Comparison of ENCODE assay signal across 14 cellular contexts in the genomic region with DNA sequence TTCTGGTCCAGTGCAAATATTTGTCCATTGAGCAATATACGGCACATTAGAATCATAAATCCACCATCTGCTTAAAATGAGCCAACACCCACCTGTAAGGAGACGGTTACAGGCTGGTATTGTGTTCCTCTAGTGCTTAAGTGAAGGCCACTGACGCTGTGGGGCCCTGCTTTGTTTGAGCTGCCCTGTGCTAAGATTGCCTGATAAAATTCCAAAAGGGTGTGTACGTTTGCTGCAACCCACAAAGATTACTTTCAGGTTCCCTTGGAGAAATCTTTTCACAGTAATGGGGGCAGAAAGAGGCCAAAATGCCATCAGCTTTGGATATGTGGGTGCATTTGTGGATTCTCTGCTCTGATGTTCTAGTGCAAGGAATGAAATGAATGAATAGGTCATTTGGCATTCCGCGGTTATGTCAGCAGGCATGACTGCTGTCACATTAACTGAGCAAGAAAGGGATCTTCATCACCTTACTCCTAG. TPM values are rescaled to one million over a fixed set of nuclear protein-coding genes. Genes with fewer than 3 reads are reported as not detected.
DNase-seq lines count a peak whose midpoint lies in the region; FAIRE-seq and TF ChIP-seq lines count a peak whose summit lies in the region.
"Had no signal": no experiment of that assay in that cellular context is flagged by ENCODE, and none has a peak within 500 bp of the region (broad histone marks: within the 10 kb centered on the region; RNA-seq: fewer than 3 reads in every experiment).

No MANE protein-coding gene starts in this region.

- no TSS peak for BruUV-seq in MCF 10A (replicated peaks; lab: Mats Ljungman, UMichigan)

- CTCF ChIA-PET in MCF 10A (lab: Yijun Ruan, JAX) (interaction anchor here (0.9 to 1.6 kb wide), 3 partner anchors 30 to 46 kb away, joined by 3 to 7 read pairs (median 3); no protein-coding TSS in a partner anchor), RWPE1 (lab: Yijun Ruan, JAX) (interaction anchor here (0.5 to 0.7 kb wide), 2 partner anchors 34 to 57 kb away, joined by 3 read pairs; a partner anchor contains a TSS)

- no peak overlapping the region for H3K4me3 Mint-ChIP-seq in MCF 10A (ENCODE audit: unreplicated experiment)
- H3K4me3 Mint-ChIP-seq: activated CD4-positive, alpha-beta memory T cell treated with anti-CD3 and anti-CD28 coated beads for 36 hours; brain had no signal

- H3K9me3 ChIP-seq in breast epithelium (peaks cover 0 to 5% of the 10 kb centered on the region in 2 donors), keratinocyte (ENCODE audit: control insufficient read depth, low read depth, low read length) (no peaks in the 10 kb centered on the region)
- H3K9me3 ChIP-seq: heart left ventricle, ovary had no signal

- dilution Hi-C loops in keratinocyte (cut with MboI; ENCODE audit: extremely low pct_ligation_motif_present, low sequenced_read_pairs) = no loop called here

- no peaks in the 10 kb centered on the region for H3K9me3 Mint-ChIP-seq in MCF 10A (ENCODE audit: unreplicated experiment)
- H3K9me3 Mint-ChIP-seq: activated CD4-positive, alpha-beta memory T cell treated with anti-CD3 and anti-CD28 coated beads for 36 hours had no signal

- no peak for TF ChIP-seq POLR2A in breast epithelium (IDR thresholded peaks at IDR 0.05)

- H3K36me3 ChIP-seq in breast epithelium = no peaks in the 10 kb centered on the region
- H3K36me3 ChIP-seq in keratinocyte (ENCODE audit: control insufficient read depth in 2 of 2, extremely low read depth in 1 of 2, insufficient read depth in 2 of 2, low read length in 2 of 2) = no peaks in the 10 kb centered on the region
- H3K36me3 ChIP-seq: heart left ventricle, ovary had no signal

- no peak for TF ChIP-seq CTCF in MCF 10A (IDR thresholded peaks at IDR 0.05; ENCODE audit: unreplicated experiment)
- TF ChIP-seq CTCF in breast epithelium (IDR thresholded peaks at IDR 0.05) = no peak
- TF ChIP-seq CTCF in RWPE1 (conservative IDR thresholded peaks at IDR 0.05; ENCODE audit: low read depth) = no peak
- no peak for TF ChIP-seq CTCF in keratinocyte (optimal IDR thresholded peaks at IDR 0.05 in 1 of 3, IDR thresholded peaks at IDR 0.05 in 1 of 3, conservative IDR thresholded peaks at IDR 0.05 in 1 of 3; ENCODE audit: extremely low read depth in 1 of 3, insufficient read depth in 2 of 3, low read length in 3 of 3)

- no peaks in the 10 kb centered on the region for H4K20me1 ChIP-seq in keratinocyte (ENCODE audit: control insufficient read depth, extremely low read depth, insufficient read depth, low read length)

- H3K27ac ChIP-seq in breast epithelium = no peak overlapping the region
- H3K27ac ChIP-seq in RWPE1 = no peak overlapping the region
- no peak overlapping the region for H3K27ac ChIP-seq in keratinocyte (ENCODE audit: control insufficient read depth, insufficient read depth, low read length)
- H3K27ac ChIP-seq: GM23248, heart left ventricle, ovary had no signal

- no peak overlapping the region for H3K27ac Mint-ChIP-seq in MCF 10A (ENCODE audit: low read depth, unreplicated experiment)
- H3K27ac Mint-ChIP-seq: activated CD4-positive, alpha-beta memory T cell treated with anti-CD3 and anti-CD28 coated beads for 36 hours had no signal

- no peaks in the 10 kb centered on the region for H3K27me3 Mint-ChIP-seq in MCF 10A (ENCODE audit: insufficient read depth, unreplicated experiment)

- POLR2A ChIA-PET in MCF 10A (lab: Yijun Ruan, JAX) (interaction anchor here (1.1 kb wide), 1 partner anchor 16 kb away, joined by 3 read pairs; no protein-coding TSS in a partner anchor), RWPE1 (lab: Yijun Ruan, JAX; ENCODE audit: low non-redundant PET) (no interaction called here)

- peaks cover 10% of the 10 kb centered on the region for H3K4me1 Mint-ChIP-seq in MCF 10A (ENCODE audit: insufficient read depth, unreplicated experiment)

- intact Hi-C loops in MCF 10A (cut with micrococcal nuclease) = no loop called here
- intact Hi-C loops in breast epithelium (cut with DNase I; ENCODE audit: low total_unique reads) = no loop called here

- in situ Hi-C loops in G401 (cut with HindIII; ENCODE audit: low sequenced_read_pairs) = no loop called here

- H3K4me1 ChIP-seq in breast epithelium (no peaks in the 10 kb centered on the region), keratinocyte (ENCODE audit: control insufficient read depth, extremely low read depth, insufficient read depth, low read length) (peaks cover 10% of the 10 kb centered on the region)

- DNase-seq in MCF 10A (ENCODE audit: unreplicated experiment) (peak; percentile 16), breast epithelium (ENCODE audit: low spot score in 2 of 2) (no peak), RWPE1 (ENCODE audit: low spot score) (peak; percentile 44), keratinocyte (ENCODE audit: low read depth, low spot score) (no peak), hypothalamus (lab: John Stamatoyannopoulos, UW) (no peak), putamen (ENCODE audit: low spot score) (no peak), G401 (ENCODE audit: low spot score) (no peak), HK-2 (ENCODE audit: unreplicated experiment) (no peak)
- DNase-seq: activated CD4-positive, alpha-beta memory T cell treated with anti-CD3 and anti-CD28 coated beads for 36 hours; GM23248; heart left ventricle; ovary had no signal

- H3K27me3 ChIP-seq in breast epithelium (no peaks in the 10 kb centered on the region), keratinocyte (ENCODE audit: control insufficient read depth, extremely low read depth, insufficient read depth, low read length) (no peaks in the 10 kb centered on the region)
- H3K27me3 ChIP-seq: heart left ventricle, ovary had no signal

- peaks cover 6% of the 10 kb centered on the region for H3K36me3 Mint-ChIP-seq in MCF 10A (ENCODE audit: insufficient read depth, unreplicated experiment)
- H3K36me3 Mint-ChIP-seq: activated CD4-positive, alpha-beta memory T cell treated with anti-CD3 and anti-CD28 coated beads for 36 hours; brain had no signal

- H3K79me2 ChIP-seq in keratinocyte (ENCODE audit: control insufficient read depth, insufficient read depth, low read length) = no peaks in the 10 kb centered on the region

- no peak for FAIRE-seq in keratinocyte (lab: Jason Lieb, UNC)

- no peak overlapping the region for H2AFZ ChIP-seq in keratinocyte (ENCODE audit: control insufficient read depth, low read length)
- H2AFZ ChIP-seq: GM23248 had no signal

- H3K9me1 ChIP-seq in keratinocyte (ENCODE audit: control insufficient read depth, extremely low read depth, insufficient read depth, low read length) = no peaks in the 10 kb centered on the region

- H3K4me3 ChIP-seq in breast epithelium = no peak overlapping the region
- H3K4me3 ChIP-seq in keratinocyte (ENCODE audit: control insufficient read depth in 2 of 3, extremely low read depth in 1 of 3, insufficient read depth in 2 of 3, low read depth in 1 of 3, low read length in 3 of 3) = no peak overlapping the region
- H3K4me3 ChIP-seq: GM23248, heart left ventricle, ovary had no signal

- H3K9ac ChIP-seq in keratinocyte (ENCODE audit: control insufficient read depth, extremely low read depth, insufficient read depth, low read length) = no peak overlapping the region
- H3K9ac ChIP-seq: GM23248 had no signal

- H3K4me2 ChIP-seq in keratinocyte (ENCODE audit: control insufficient read depth, extremely low read depth, insufficient read depth, low read depth, low read length) = peak overlapping the region; percentile 8

RNA-seq across cellular contexts. Expression of a gene that starts 34.4 kb away (rescaled TPM):
- total RNA-seq in MCF 10A (2022) = not detected in 2 replicates
- total RNA-seq in breast epithelium = 10 to 100 TPM in 2 of 3 donors, not detected in 1; 32.1 to 37.3 TPM
- polyA plus RNA-seq in keratinocyte = not detected in 3 replicates
- polyA plus RNA-seq in keratinocyte (2011; ENCODE audit: low read depth) = not detected
- not detected in 2 replicates for polyA plus RNA-seq in keratinocyte (2011; cell fraction: cytosol; rRNA removed)
- not detected in 2 replicates for polyA plus RNA-seq in keratinocyte (2011; cell fraction: nucleus; rRNA removed)
- not detected in 2 replicates for polyA plus RNA-seq in keratinocyte (2012; ENCODE audit: low replicate concordance)
- polyA minus RNA-seq in keratinocyte = not detected in 3 replicates
- polyA minus RNA-seq in keratinocyte (2011; cell fraction: cytosol; rRNA and poly(A)+ RNA removed) = not detected
- not detected in 2 replicates for polyA minus RNA-seq in keratinocyte (2011; cell fraction: nucleus; rRNA and poly(A)+ RNA removed)
- total RNA-seq in G401 (2014; rRNA removed; shearing (Covaris generic)) = not detected in 2 replicates
- total RNA-seq: activated CD4-positive, alpha-beta memory T cell treated with anti-CD3 and anti-CD28 coated beads for 36 hours; GM23248; heart left ventricle; HT1080 had no signal
- polyA plus RNA-seq: GM23248, heart left ventricle had no signal

RNA-seq across cellular contexts. Expression of a gene that starts 42.6 kb away (rescaled TPM):
- total RNA-seq in MCF 10A (2022) = 0.17 and 0.65 TPM in 2 replicates
- 100 to 1,000 TPM in 1 of 3 donors, 10 to 100 TPM in 1, not detected in 1; 72.8 to 156 TPM for total RNA-seq in breast epithelium
- polyA plus RNA-seq in keratinocyte = 1.5 to 2.4 TPM (median 2.3 TPM) in 3 replicates
- 1.4 TPM for polyA plus RNA-seq in keratinocyte (2011; ENCODE audit: low read depth)
- 1.1 and 1.2 TPM in 2 replicates for polyA plus RNA-seq in keratinocyte (2011; cell fraction: cytosol; rRNA removed)
- 1.2 and 1.5 TPM in 2 replicates for polyA plus RNA-seq in keratinocyte (2011; cell fraction: nucleus; rRNA removed)
- polyA plus RNA-seq in keratinocyte (2012; ENCODE audit: low replicate concordance) = 0.30 and 0.91 TPM in 2 replicates
- 0.59 to 0.96 TPM in 2 of 3 replicates, not detected in the other for polyA minus RNA-seq in keratinocyte
- not detected for polyA minus RNA-seq in keratinocyte (2011; cell fraction: cytosol; rRNA and poly(A)+ RNA removed)
- not detected in 2 replicates for polyA minus RNA-seq in keratinocyte (2011; cell fraction: nucleus; rRNA and poly(A)+ RNA removed)
- not detected in 2 replicates for total RNA-seq in G401 (2014; rRNA removed; shearing (Covaris generic))
- total RNA-seq: activated CD4-positive, alpha-beta memory T cell treated with anti-CD3 and anti-CD28 coated beads for 36 hours; GM23248; heart left ventricle; HT1080 had no signal
- polyA plus RNA-seq: GM23248 had no signal

Comparison
In these comparisons a context has a peak if more than half of its experiments do, and no peak if none do; other contexts are left out.
1. DNase-seq: peak in MCF 10A (single experiment) and RWPE1 (single experiment); none in breast epithelium (0 of 2), keratinocyte (single experiment), hypothalamus (0 of 51), putamen (single experiment), G401 (single experiment) and HK-2 (single experiment).